In the genomic region with DNA sequence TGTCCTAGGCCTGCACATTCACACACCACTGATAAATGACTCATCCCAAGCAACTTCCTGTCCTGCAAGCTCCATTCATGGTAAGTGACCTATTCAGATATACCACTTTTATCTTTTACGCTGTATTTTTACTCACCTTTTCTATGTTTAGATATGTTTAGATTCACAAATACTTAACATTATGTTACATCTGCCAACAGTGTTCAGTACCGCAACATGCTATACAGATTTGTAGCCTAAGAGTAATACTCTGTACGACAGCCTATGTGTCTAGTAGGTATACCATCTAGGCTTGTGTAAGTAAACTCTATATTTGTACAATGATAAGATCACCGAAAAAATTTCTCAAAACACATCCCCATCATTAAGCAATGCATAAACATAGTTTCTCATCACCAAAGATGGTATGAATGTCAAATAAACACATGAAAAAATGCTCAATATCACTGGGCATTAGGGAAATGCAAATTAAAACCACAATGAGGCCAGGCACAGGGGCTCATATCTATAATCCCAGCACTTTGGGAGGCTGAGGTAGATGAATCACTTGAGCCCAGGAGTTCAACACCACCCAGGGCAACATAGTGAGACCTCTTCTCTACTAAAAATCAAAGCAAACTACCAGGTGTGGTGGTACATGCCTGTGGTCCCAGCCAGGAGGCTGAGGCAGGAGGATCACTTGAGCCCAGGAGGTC, we compare ENCODE assay signal across 8 cellular contexts. TPM values are rescaled to one million over a fixed set of nuclear protein-coding genes. Genes with fewer than 3 reads are reported as not detected.
A peak's percentile ranks its signal among the peaks of the same experiment; 100 is the strongest.
DNase-seq lines count a peak whose midpoint lies in the region; ATAC-seq and TF ChIP-seq lines count a peak whose summit lies in the region.

No MANE protein-coding gene starts in this region.

- H3K27me3 Mint-ChIP-seq in stimulated activated naive CD8-positive, alpha-beta T cell treated with anti-CD3 and anti-CD28 coated beads, Interleukin-15, Interleukin-2, amounts not matched to agents 100 ng/mL and 50 ng/mL, for 24 hours = no peaks in the 10 kb centered on the region

- H3K27ac Mint-ChIP-seq in stimulated activated naive CD8-positive, alpha-beta T cell treated with anti-CD3 and anti-CD28 coated beads, Interleukin-15, Interleukin-2, amounts not matched to agents 100 ng/mL and 50 ng/mL, for 24 hours = peak overlapping the region; percentile 45

- no peak overlapping the region for H3K9ac ChIP-seq in SK-N-SH

- CTCF ChIA-PET in SK-N-SH (lab: Yijun Ruan, JAX) = no interaction called here

- peaks cover 32% of the 10 kb centered on the region for H3F3A ChIP-seq in SK-N-SH (replicated peaks; ENCODE audit: insufficient read depth)

- peaks cover 0 to 5% of the 10 kb centered on the region in 2 experiments; a peak in 1 of 4 replicates for H3K4me1 ChIP-seq in SK-N-SH (ENCODE audit: control insufficient read depth in 1 of 2, insufficient read depth in 2 of 2, low read depth in 1 of 2, low read length in 1 of 2)

- H3K9me2 ChIP-seq in SK-N-SH = no peaks in the 10 kb centered on the region

- no peaks in the 10 kb centered on the region for H3K27me3 ChIP-seq in SK-N-SH (ENCODE audit: insufficient read depth)

- WGBS in SK-N-SH (ENCODE audit: low lambda C conversion rate) = 61% methylated on average over 4 of the region's 4 CpGs

- peak overlapping the region in 1 of 2 experiments; percentile 62; a peak in 2 of 4 replicates for H3K27ac ChIP-seq in SK-N-SH (ENCODE audit: low read depth in 2 of 2, low read length in 1 of 2)

- H3K36me3 ChIP-seq in SK-N-SH (replicated peaks in 1 of 2; ENCODE audit: control insufficient read depth in 1 of 2, insufficient read depth in 2 of 2, low read length in 1 of 2) = peaks cover 0 to 2% of the 10 kb centered on the region in 2 experiments

- no peak for DNase-seq in stimulated activated naive CD8-positive, alpha-beta T cell treated with anti-CD3 and anti-CD28 coated beads, Interleukin-15, Interleukin-2, amounts not matched to agents 100 U/mL and 50 U/mL, for 24 hours
- DNase-seq in SK-N-SH = no peak
- DNase-seq in fibroblast of villous mesenchyme (ENCODE audit: low read depth) = peak; percentile 90
- DNase-seq in DMS79 treated with DMSO at 0.1 percent for 48 hours (lab: John Stamatoyannopoulos, UW) = no peak
- no peak for DNase-seq in NCI-H82 (lab: John Stamatoyannopoulos, UW)
- no peak for DNase-seq in COR-L47 (lab: John Stamatoyannopoulos, UW)

- H3K4me2 ChIP-seq in SK-N-SH = 0 out of 2 replicates have a peak overlapping the region, but pooled peaks have one; percentile 22

- no peak for TF ChIP-seq EP300 in SK-N-SH (IDR thresholded peaks at IDR 0.05; ENCODE audit: borderline replicate concordance in 1 of 2, low read depth in 1 of 2, low read length in 1 of 2)

- TF ChIP-seq CTCF in SK-N-SH (IDR thresholded peaks at IDR 0.05) = no peak
- no peak for TF ChIP-seq CTCF in fibroblast of villous mesenchyme (IDR thresholded peaks at IDR 0.05; ENCODE audit: insufficient read depth, low read depth, low read length)

- peaks cover 100% of the 10 kb centered on the region for H3K79me2 ChIP-seq in SK-N-SH (ENCODE audit: insufficient read depth)

- H2AFZ ChIP-seq in SK-N-SH (ENCODE audit: low read depth) = no peak overlapping the region

- TF ChIP-seq RAD21 in SK-N-SH (IDR thresholded peaks at IDR 0.05; ENCODE audit: low read length) = no peak

- no peaks in the 10 kb centered on the region for H3K9me3 ChIP-seq in SK-N-SH

- H3K4me3 Mint-ChIP-seq in stimulated activated naive CD8-positive, alpha-beta T cell treated with anti-CD3 and anti-CD28 coated beads, Interleukin-15, Interleukin-2, amounts not matched to agents 100 ng/mL and 50 ng/mL, for 24 hours = no peak overlapping the region

- H3K9me3 Mint-ChIP-seq in stimulated activated naive CD8-positive, alpha-beta T cell treated with anti-CD3 and anti-CD28 coated beads, Interleukin-15, Interleukin-2, amounts not matched to agents 100 ng/mL and 50 ng/mL, for 24 hours = no peaks in the 10 kb centered on the region

- POLR2A ChIA-PET in SK-N-SH (lab: Yijun Ruan, JAX) = no interaction called here

- H3K4me1 Mint-ChIP-seq in stimulated activated naive CD8-positive, alpha-beta T cell treated with anti-CD3 and anti-CD28 coated beads, Interleukin-15, Interleukin-2, amounts not matched to agents 100 ng/mL and 50 ng/mL, for 24 hours (ENCODE audit: low read depth) = peaks cover 18% of the 10 kb centered on the region

- H3K4me3 ChIP-seq in SK-N-SH (ENCODE audit: low read depth in 2 of 2, low read length in 1 of 2) (no peak overlapping the region), fibroblast of villous mesenchyme (ENCODE audit: low read depth, low read length) (no peak overlapping the region)

- H3K36me3 Mint-ChIP-seq in stimulated activated naive CD8-positive, alpha-beta T cell treated with anti-CD3 and anti-CD28 coated beads, Interleukin-15, Interleukin-2, amounts not matched to agents 100 ng/mL and 50 ng/mL, for 24 hours (ENCODE audit: low read depth) = peaks cover 17% of the 10 kb centered on the region

- peaks cover 97% of the 10 kb centered on the region for H4K20me1 ChIP-seq in SK-N-SH (ENCODE audit: insufficient read depth)

- no peak for ATAC-seq in stimulated activated naive CD8-positive, alpha-beta T cell treated with anti-CD3 and anti-CD28 coated beads, Interleukin-15, Interleukin-2, amounts not matched to agents 100 U/mL and 50 U/mL, for 24 hours
- ATAC-seq in HG03280 (IDR thresholded peaks at IDR 0.05; ENCODE audit: unreplicated experiment) = no peak

TF ChIP-seq in SK-N-SH, 30 proteins besides CTCF, POLR2A, EP300 and RAD21:
- peak; percentile 39 for TF ChIP-seq JUND (IDR thresholded peaks at IDR 0.05)
- TF ChIP-seq FOSL2 (IDR thresholded peaks at IDR 0.05; ENCODE audit: borderline replicate concordance, low read depth) = peak; percentile 71; the same call in 1 of the 2 replicates
- no peak for TF ChIP-seq MEF2A (IDR thresholded peaks at IDR 0.05; ENCODE audit: borderline replicate concordance, low read depth)
TF ChIP-seq in SK-N-SH: peak in this region for 2.

RNA-seq across cellular contexts. Expression of gene ATXN2, which starts 20.7 kb away (rescaled TPM):
- polyA plus RNA-seq in SK-N-SH (2012; rRNA removed) = 22.8 and 35.7 TPM in 2 replicates
- 25.2 and 31.2 TPM in 2 replicates for polyA plus RNA-seq in SK-N-SH (2012; cell fraction: cytosol; rRNA removed)
- 114 and 133 TPM in 2 replicates for polyA plus RNA-seq in SK-N-SH (2012; cell fraction: nucleus; rRNA removed)
- total RNA-seq in fibroblast of villous mesenchyme = 48.3 and 71.7 TPM in 2 replicates
